Comparison of ENCODE assay signal across 18 cellular contexts in genomic region chr1:187959062-187959461, GRCh38.
"Had no signal": no experiment of that assay in that cellular context is flagged by ENCODE, and none has a peak within 500 bp of the region (broad histone marks: within the 10 kb centered on the region; RNA-seq: fewer than 3 reads in every experiment).

No MANE protein-coding gene starts in this region.

- H3K79me2 ChIP-seq: hepatocyte had no signal

- H3K36me3 ChIP-seq: left ventricle myocardium inferior, lower lobe of right lung, pancreas, suprapubic skin, thyroid gland, uterus had no signal

- H3K4me3 ChIP-seq: hepatocyte, left ventricle myocardium inferior, lower lobe of right lung, pancreas, suprapubic skin, thyroid gland, uterus had no signal

- H3K27me3 ChIP-seq: foreskin keratinocyte, hepatocyte, pancreas, suprapubic skin, thyroid gland, uterus had no signal

- H3K9me3 ChIP-seq: left ventricle myocardium inferior, lower lobe of right lung, pancreas, suprapubic skin, thyroid gland, uterus had no signal

- H2AFZ ChIP-seq: hepatocyte had no signal

- H3K27ac ChIP-seq: foreskin keratinocyte, hepatocyte, left ventricle myocardium inferior, lower lobe of right lung, pancreas, suprapubic skin, thyroid gland, uterus had no signal

- H3K4me1 ChIP-seq: foreskin keratinocyte, left ventricle myocardium inferior, lower lobe of right lung, pancreas, suprapubic skin, thyroid gland, uterus had no signal

- ATAC-seq: foreskin keratinocyte; left cardiac atrium; lower lobe of right lung; natural killer cell; pancreas; right cardiac atrium; stimulated activated effector memory CD8-positive, alpha-beta T cell treated with anti-CD3 and anti-CD28 coated beads, Interleukin-12 subunit alpha, Interleukin-12 subunit beta, amount 100 ng/mL, for 72 hours; stimulated activated naive CD8-positive, alpha-beta T cell treated with anti-CD3 and anti-CD28 coated beads, Interleukin-15, Interleukin-2, amounts not matched to agents 100 U/mL and 50 U/mL, for 24 hours had no signal

- DNase-seq: dermis blood vessel endothelial cell; erythroblast; foreskin keratinocyte; kidney; left cardiac atrium; left ventricle myocardium inferior; lower lobe of right lung; natural killer cell; pancreas; right cardiac atrium; stimulated activated CD4-positive, alpha-beta T cell treated with anti-CD3 and anti-CD28 coated beads, Interleukin-4, amount 100 ng/mL, for 1 hour; stimulated activated CD8-positive, alpha-beta memory T cell treated with anti-CD3 and anti-CD28 coated beads, Interleukin-4, amount 100 ng/mL, for 48 hours; stimulated activated naive CD8-positive, alpha-beta T cell treated with anti-CD3 and anti-CD28 coated beads, Interleukin-15, Interleukin-2, amounts not matched to agents 100 U/mL and 50 U/mL, for 24 hours; thyroid gland; uterus had no signal

- H3K4me2 ChIP-seq: hepatocyte had no signal
